Comparison of ENCODE assay signal across 8 cellular contexts in the genomic region with DNA sequence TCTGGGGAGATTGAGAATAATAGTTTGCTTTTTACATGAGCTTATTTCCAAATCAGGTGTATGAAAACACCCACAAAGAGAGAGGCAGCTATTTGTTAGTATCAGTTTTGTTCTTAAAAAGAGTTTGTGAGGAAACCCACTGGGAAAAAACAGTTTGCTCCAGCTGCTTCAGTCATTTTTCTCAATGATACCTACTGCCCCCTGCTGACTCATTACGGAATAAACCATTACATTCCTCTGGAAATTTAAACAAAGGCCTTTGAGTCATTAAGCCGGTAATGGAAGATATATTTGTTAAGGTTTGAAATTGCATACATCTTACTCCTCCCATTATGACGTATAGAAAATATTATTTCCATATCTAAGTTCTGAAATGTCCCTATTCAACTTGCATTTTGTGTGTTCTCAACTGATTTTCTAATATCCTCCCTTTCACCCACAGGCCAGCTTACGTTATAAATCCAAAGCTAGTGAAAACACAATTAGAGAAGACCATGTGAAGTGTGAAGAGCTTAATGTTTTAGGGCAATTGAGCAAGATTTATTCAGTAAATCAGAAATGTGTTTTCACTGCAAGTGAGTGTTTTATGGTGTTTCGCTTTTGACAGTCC.
DNase-seq lines count a peak whose midpoint lies in the region; ATAC-seq, FAIRE-seq and TF ChIP-seq lines count a peak whose summit lies in the region.

No MANE protein-coding gene starts in this region.

- no peaks in the 10 kb centered on the region for H3K27me3 ChIP-seq in WERI-Rb-1 (ENCODE audit: insufficient read depth, low read depth, severe bottlenecking)
- no peaks in the 10 kb centered on the region for H3K27me3 ChIP-seq in keratinocyte (ENCODE audit: control insufficient read depth, extremely low read depth, insufficient read depth, low read length)

- H3K4me3 Mint-ChIP-seq in activated T-helper 17 cell treated with anti-CD3 and anti-CD28 coated beads, Interleukin-2, amount 50 U/mL, for 72 hours, result no peak overlapping the region

- H3K4me2 ChIP-seq in keratinocyte (ENCODE audit: control insufficient read depth, extremely low read depth, insufficient read depth, low read depth, low read length), result no peak overlapping the region

- H3K4me1 ChIP-seq in keratinocyte (ENCODE audit: control insufficient read depth, extremely low read depth, insufficient read depth, low read length), result no peaks in the 10 kb centered on the region

- no peak overlapping the region for H2AFZ ChIP-seq in keratinocyte (ENCODE audit: control insufficient read depth, low read length)

- no peak for FAIRE-seq in keratinocyte (lab: Jason Lieb, UNC)

- H3K27me3 Mint-ChIP-seq in activated T-helper 17 cell treated with anti-CD3 and anti-CD28 coated beads, Interleukin-2, amount 50 U/mL, for 72 hours, result no peaks in the 10 kb centered on the region

- ATAC-seq in GM18502 (IDR thresholded peaks at IDR 0.05; ENCODE audit: poor library complexity, unreplicated experiment), result peak; percentile 59
- no peak for ATAC-seq in GM21717 (IDR thresholded peaks at IDR 0.05; ENCODE audit: unreplicated experiment)
- no peak for ATAC-seq in GM21526 (IDR thresholded peaks at IDR 0.05; ENCODE audit: low FRiP score, unreplicated experiment)
- no peak for ATAC-seq in activated T-helper 17 cell treated with anti-CD3 and anti-CD28 coated beads, Interleukin-2, amount 50 U/mL, for 72 hours (replicated peaks)

- H3K4me3 ChIP-seq in WERI-Rb-1 (ENCODE audit: low read depth, low read length) (no peak overlapping the region), keratinocyte (ENCODE audit: control insufficient read depth in 2 of 3, extremely low read depth in 1 of 3, insufficient read depth in 2 of 3, low read depth in 1 of 3, low read length in 3 of 3) (no peak overlapping the region)

- H4K20me1 ChIP-seq in keratinocyte (ENCODE audit: control insufficient read depth, extremely low read depth, insufficient read depth, low read length), result no peaks in the 10 kb centered on the region

- H3K9ac ChIP-seq in keratinocyte (ENCODE audit: control insufficient read depth, extremely low read depth, insufficient read depth, low read length), result no peak overlapping the region

- peak; percentile 5 for DNase-seq in AG08396 (ENCODE audit: low spot score)
- DNase-seq in NCI-H1417 (lab: John Stamatoyannopoulos, UW), result peak; percentile 52 to 85 (median 68)
- peak; percentile 22 for DNase-seq in WERI-Rb-1
- DNase-seq in keratinocyte (ENCODE audit: low read depth, low spot score), result peak; percentile 9

- H3K9me1 ChIP-seq in keratinocyte (ENCODE audit: control insufficient read depth, extremely low read depth, insufficient read depth, low read length), result no peaks in the 10 kb centered on the region

- no peaks in the 10 kb centered on the region for H3K79me2 ChIP-seq in keratinocyte (ENCODE audit: control insufficient read depth, insufficient read depth, low read length)

- H3K36me3 ChIP-seq in WERI-Rb-1 (no peaks in the 10 kb centered on the region), keratinocyte (ENCODE audit: control insufficient read depth in 2 of 2, extremely low read depth in 1 of 2, insufficient read depth in 2 of 2, low read length in 2 of 2) (no peaks in the 10 kb centered on the region)

- H3K27ac ChIP-seq in WERI-Rb-1 (no peak overlapping the region), keratinocyte (ENCODE audit: control insufficient read depth, insufficient read depth, low read length) (no peak overlapping the region)

- H3K9me3 ChIP-seq in WERI-Rb-1 (ENCODE audit: severe bottlenecking) (no peaks in the 10 kb centered on the region), keratinocyte (ENCODE audit: control insufficient read depth, low read depth, low read length) (no peaks in the 10 kb centered on the region)

- H3K9me3 Mint-ChIP-seq in activated T-helper 17 cell treated with anti-CD3 and anti-CD28 coated beads, Interleukin-2, amount 50 U/mL, for 72 hours, result no peaks in the 10 kb centered on the region

- no peaks in the 10 kb centered on the region for H3K4me1 Mint-ChIP-seq in activated T-helper 17 cell treated with anti-CD3 and anti-CD28 coated beads, Interleukin-2, amount 50 U/mL, for 72 hours

- peak; percentile 37; the same call in 1 of the 2 replicates for TF ChIP-seq CTCF in WERI-Rb-1 (IDR thresholded peaks at IDR 0.05; ENCODE audit: low read depth, low read length)
- TF ChIP-seq CTCF in keratinocyte (optimal IDR thresholded peaks at IDR 0.05 in 1 of 3, IDR thresholded peaks at IDR 0.05 in 1 of 3, conservative IDR thresholded peaks at IDR 0.05 in 1 of 3; ENCODE audit: extremely low read depth in 1 of 3, insufficient read depth in 2 of 3, low read length in 3 of 3), result peak in 2 of 3 experiments; percentile 51 to 53

- no peak overlapping the region for H3K27ac Mint-ChIP-seq in activated T-helper 17 cell treated with anti-CD3 and anti-CD28 coated beads, Interleukin-2, amount 50 U/mL, for 72 hours

- H3K36me3 Mint-ChIP-seq in activated T-helper 17 cell treated with anti-CD3 and anti-CD28 coated beads, Interleukin-2, amount 50 U/mL, for 72 hours (ENCODE audit: low read depth), result no peaks in the 10 kb centered on the region

- dilution Hi-C loops in keratinocyte (cut with MboI; ENCODE audit: extremely low pct_ligation_motif_present, low sequenced_read_pairs), result no loop called here

Comparison
In these comparisons a context has a peak if more than half of its experiments do, and no peak if none do; other contexts are left out.
1. DNase-seq: peak in every context shown above with its lines; median percentile 68 in NCI-H1417; 22 in WERI-Rb-1; 9 in keratinocyte; 5 in AG08396.